ENCODE assay signal across 8 cellular contexts in the genomic region with DNA sequence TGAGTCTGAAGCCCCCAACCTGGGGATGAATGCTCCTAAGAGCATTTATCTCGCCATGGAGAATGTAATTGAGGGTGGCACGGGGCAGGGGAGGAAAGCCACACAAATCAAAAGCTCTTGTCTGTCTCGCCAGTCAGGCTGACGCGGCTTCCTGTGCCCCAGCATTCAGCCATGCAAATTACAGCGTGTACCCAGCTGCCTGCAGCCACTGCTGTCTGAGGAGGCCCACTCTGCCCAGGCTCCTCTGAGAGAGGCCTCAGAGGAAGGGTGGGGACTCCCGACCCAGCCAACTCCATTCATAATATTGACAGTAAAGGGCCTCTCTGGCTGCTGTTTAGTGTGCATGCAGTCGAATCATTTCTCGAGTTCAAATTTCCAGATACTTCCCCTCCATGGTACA. TPM values are rescaled to one million over a fixed set of nuclear protein-coding genes. Genes with fewer than 3 reads are reported as not detected.
DNase-seq lines count a peak whose midpoint lies in the region; ATAC-seq, FAIRE-seq and TF ChIP-seq lines count a peak whose summit lies in the region.

No MANE protein-coding gene starts in this region.

- intact Hi-C loops in testis (cut with DNase I; ENCODE audit: low total_unique reads) = no loop called here

- TF ChIP-seq CTCF in testis (IDR thresholded peaks at IDR 0.05) = no peak

- TF ChIP-seq POLR2A in testis (IDR thresholded peaks at IDR 0.05) = no peak
- no peak for TF ChIP-seq POLR2A in H54 (IDR thresholded peaks at IDR 0.05; ENCODE audit: low read depth, low read length)

- no peak overlapping the region for H3K4me3 ChIP-seq in testis

- H3K27me3 ChIP-seq in testis = no peaks in the 10 kb centered on the region

- peaks cover 64% of the 10 kb centered on the region for H3K4me1 ChIP-seq in testis

- no peaks in the 10 kb centered on the region for H3K36me3 ChIP-seq in testis (ENCODE audit: low read depth, missing control alignments)

- H3K9me3 ChIP-seq in testis = no peaks in the 10 kb centered on the region

- DNase-seq in NCI-H2107 (lab: John Stamatoyannopoulos, UW) (peak; percentile 76), myocyte (ENCODE audit: low read depth) (peak; percentile 67), testis (peak; percentile 52), H54 (ENCODE audit: insufficient read length, low spot score) (no peak)
- peak; percentile 46 to 61 for DNase-seq in activated CD4-positive, alpha-beta T cell treated with anti-CD3 and anti-CD28 coated beads, Interleukin-2, amount 50 U/mL, for 24 hours (ENCODE audit: low read depth in 1 of 2, low spot score in 1 of 2)
- peak; percentile 79 for DNase-seq in effector CD4-positive, alpha-beta T cell

- FAIRE-seq in H54 (lab: Jason Lieb, UNC) = no peak

- 42 to 48% methylated on average over 7 to 9 of the region's 9 CpGs for WGBS in testis, 2 donors

- H3K27ac ChIP-seq in testis = peak overlapping the region in 1 of 2 donors; percentile 74

- peak; percentile 46 for ATAC-seq in GM18508 (IDR thresholded peaks at IDR 0.05; ENCODE audit: insufficient read depth, unreplicated experiment)
- ATAC-seq in HG02852 (IDR thresholded peaks at IDR 0.05; ENCODE audit: unreplicated experiment) = peak; percentile 59

RNA-seq across cellular contexts. Expression of a gene that starts 22.0 kb away (rescaled TPM):
- 2.7 and 3.0 TPM in 2 replicates for total RNA-seq in myocyte
- 24.2 TPM for polyA plus RNA-seq in myocyte (2012)
- 10 to 100 TPM in 1 of 2 donors, 1 to 10 TPM in 1; 9.8 to 14.6 TPM for total RNA-seq in testis
- polyA plus RNA-seq in testis (ENCODE audit: insufficient read depth, low read depth, low replicate concordance) = 7.5 TPM
